Comparison of ENCODE assay signal across 9 cellular contexts in genomic region chr3:39388741-39389248, GRCh38. TPM values are rescaled to one million over a fixed set of nuclear protein-coding genes. Genes with fewer than 3 reads are reported as not detected.
DNase-seq lines count a peak whose midpoint lies in the region; ATAC-seq and TF ChIP-seq lines count a peak whose summit lies in the region.
"Had no signal": no experiment of that assay in that cellular context is flagged by ENCODE, and none has a peak within 500 bp of the region (broad histone marks: within the 10 kb centered on the region; RNA-seq: fewer than 3 reads in every experiment).

No MANE protein-coding gene starts in this region.

- no peak overlapping the region for H3K27ac ChIP-seq in lower lobe of right lung
- H3K27ac ChIP-seq in tibial nerve, result no peak overlapping the region
- no peak overlapping the region for H3K27ac ChIP-seq in vagina

- no peaks in the 10 kb centered on the region for H3K9me3 ChIP-seq in lower lobe of right lung
- no peaks in the 10 kb centered on the region for H3K9me3 ChIP-seq in tibial nerve
- H3K9me3 ChIP-seq in vagina, result no peaks in the 10 kb centered on the region

- H3K4me1 Mint-ChIP-seq in activated naive CD8-positive, alpha-beta T cell (ENCODE audit: low read depth), result peaks cover 57% of the 10 kb centered on the region

- TF ChIP-seq POLR2A in tibial nerve (IDR thresholded peaks at IDR 0.05) (no peak), vagina (IDR thresholded peaks at IDR 0.05) (no peak)

- peak; percentile 81 for DNase-seq in GM13977 (ENCODE audit: low spot score)
- no peak for DNase-seq in omental fat pad (ENCODE audit: low spot score)
- DNase-seq in lower lobe of right lung, result no peak
- DNase-seq in tibial nerve (ENCODE audit: low spot score in 2 of 2), result no peak
- DNase-seq in vagina (ENCODE audit: extremely low spot score in 2 of 2), result no peak

- peaks cover 6% of the 10 kb centered on the region for H3K36me3 Mint-ChIP-seq in activated naive CD8-positive, alpha-beta T cell

- H3K27me3 ChIP-seq in lower lobe of right lung (ENCODE audit: low read depth) (no peaks in the 10 kb centered on the region), tibial nerve (no peaks in the 10 kb centered on the region), vagina (no peaks in the 10 kb centered on the region)

- in situ Hi-C loops in GM13977 (cut with MboI; ENCODE audit: low pct_unique_long_range_greater_than_20kb, low sequenced_read_pairs, unreplicated experiment), result loop anchor here (25.0 kb wide), 1 partner anchor 201 kb away; the partner anchor contains the start of gene XIRP1

- 84 to 88% methylated on average over 2 of the region's 2 CpGs for WGBS in tibial nerve, 2 donors

- H3K36me3 ChIP-seq in lower lobe of right lung (peaks cover 47% of the 10 kb centered on the region), tibial nerve (peaks cover 0 to 46% (median 18%) of the 10 kb centered on the region in 3 donors), vagina (peaks cover 0 to 39% of the 10 kb centered on the region in 2 donors)

- ATAC-seq in GM19468 (IDR thresholded peaks at IDR 0.05; ENCODE audit: extremely low read depth, unreplicated experiment) (peak; percentile 81), HG03139 (IDR thresholded peaks at IDR 0.05; ENCODE audit: unreplicated experiment) (peak; percentile 66), omental fat pad (ENCODE audit: low FRiP score) (no peak), lower lobe of right lung (no peak)

- peak overlapping the region; percentile 86 for H3K27ac Mint-ChIP-seq in activated naive CD8-positive, alpha-beta T cell

- no peak overlapping the region for H3K4me3 ChIP-seq in lower lobe of right lung
- no peak overlapping the region for H3K4me3 ChIP-seq in tibial nerve
- H3K4me3 ChIP-seq in vagina, result no peak overlapping the region

- H3K4me3 Mint-ChIP-seq in activated naive CD8-positive, alpha-beta T cell, result peak overlapping the region; percentile 18

- no peak for TF ChIP-seq EP300 in tibial nerve (IDR thresholded peaks at IDR 0.05)

- H3K27me3 Mint-ChIP-seq in activated naive CD8-positive, alpha-beta T cell, result no peaks in the 10 kb centered on the region

- intact Hi-C loops in lower lobe of right lung (cut with DNase I) (no loop called here), vagina (cut with DNase I) (no loop called here)

- H3K4me1 ChIP-seq in lower lobe of right lung (peaks cover 26% of the 10 kb centered on the region), tibial nerve (peaks cover 0 to 21% (median 12%) of the 10 kb centered on the region in 4 donors), vagina (peaks cover 30% of the 10 kb centered on the region)

- no peak for TF ChIP-seq CTCF in GM13977 (IDR thresholded peaks at IDR 0.05; ENCODE audit: extremely low read depth, insufficient read depth, missing control alignments)
- TF ChIP-seq CTCF in omental fat pad (IDR thresholded peaks at IDR 0.05), result no peak
- TF ChIP-seq CTCF in lower lobe of right lung (IDR thresholded peaks at IDR 0.05), result no peak
- TF ChIP-seq CTCF in tibial nerve (IDR thresholded peaks at IDR 0.05), result no peak
- no peak for TF ChIP-seq CTCF in vagina (IDR thresholded peaks at IDR 0.05)

- H3K9me3 Mint-ChIP-seq in activated naive CD8-positive, alpha-beta T cell (ENCODE audit: low read depth), result no peaks in the 10 kb centered on the region

RNA-seq across cellular contexts. Expression of gene SLC25A38, which starts 5.6 kb away (rescaled TPM):
- total RNA-seq in omental fat pad, result 10 to 100 TPM; 18.8 to 25.7 (median 22.8) TPM
- total RNA-seq in lower lobe of right lung, result 28.4 TPM
- total RNA-seq in tibial nerve, result 10 to 100 TPM; 21.9 to 35.0 (median 29.6) TPM
- total RNA-seq in vagina, result 20.6 TPM

RNA-seq across cellular contexts. Expression of gene RPSA, which starts 17.7 kb away (rescaled TPM):
- total RNA-seq in omental fat pad (1,000 to 10,000 TPM in 2 of 4 donors, 100 to 1,000 TPM in 2; 890 to 1,192 (median 1,008) TPM), lower lobe of right lung (778 TPM), tibial nerve (1,000 to 10,000 TPM in 1 of 4 donors, 100 to 1,000 TPM in 3; 744 to 1,023 (median 854) TPM), vagina (1,049 TPM)

RNA-seq across cellular contexts. Expression of gene CCR8, which starts 59.3 kb away (rescaled TPM):
- total RNA-seq in omental fat pad (not detected), lower lobe of right lung (not detected), tibial nerve (not detected), vagina (not detected)
- total RNA-seq: subcutaneous adipose tissue had no signal

Comparison
In these comparisons a context has a peak if more than half of its experiments do, and no peak if none do; other contexts are left out.
1. ATAC-seq: peak in GM19468 (single experiment) and HG03139 (single experiment); none in omental fat pad (single experiment) and lower lobe of right lung (0 of 2).